In the genomic region with DNA sequence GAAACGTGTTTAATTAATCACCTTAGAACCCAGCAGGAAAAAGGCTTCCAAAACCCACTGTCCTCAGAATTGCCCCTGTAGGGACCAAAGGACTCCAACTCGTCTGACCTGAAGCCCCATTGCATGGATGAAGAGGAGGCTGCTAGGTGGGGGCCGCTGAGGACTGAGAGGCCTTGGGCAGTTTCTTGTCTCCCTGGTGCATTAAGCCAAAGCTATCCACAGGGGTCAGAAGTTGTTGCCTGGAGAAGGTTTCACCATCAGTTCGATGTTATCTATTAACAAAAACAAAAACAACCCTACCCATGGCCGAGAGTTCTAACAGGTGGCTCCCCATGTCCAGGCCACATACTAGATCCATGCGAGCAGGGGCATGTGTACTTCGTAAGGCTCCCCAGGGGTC, we compare ENCODE assay signal across 29 cellular contexts.
"Had no signal": no experiment of that assay in that cellular context is flagged by ENCODE, and none has a peak within 500 bp of the region (broad histone marks: within the 10 kb centered on the region; RNA-seq: fewer than 3 reads in every experiment).

No MANE protein-coding gene starts in this region.

- H3K27ac ChIP-seq: body of pancreas, brain microvascular endothelial cell, breast epithelium had no signal

- DNase-seq: activated B cell treated with CpG ODN at 0.5 μM for 24 hours; activated CD4-positive, alpha-beta memory T cell treated with anti-CD3 and anti-CD28 coated beads for 36 hours; activated CD4-positive, alpha-beta T cell treated with anti-CD3 and anti-CD28 coated beads for 4 hours; activated CD4-positive, alpha-beta T cell treated with anti-CD3 and anti-CD28 coated beads, Interleukin-2, amount 10 ng/mL, durations not matched to agents 24 days and 14 days; activated CD4-positive, alpha-beta T cell treated with anti-CD3 and anti-CD28 coated beads, Interleukin-2, amount 50 U/mL, for 1 hour; activated CD4-positive, alpha-beta T cell treated with anti-CD3 and anti-CD28 coated beads, Interleukin-2, amount 50 U/mL, for 4 hours; activated CD4-positive, CD25-positive, alpha-beta regulatory T cell treated with anti-CD3 and anti-CD28 coated beads, Interleukin-2, amount 50 U/mL, for 72 hours; activated CD8-positive, alpha-beta memory T cell treated with anti-CD3 and anti-CD28 coated beads, Interleukin-2, amount 50 U/mL, for 4 hours; activated CD8-positive, alpha-beta T cell treated with anti-CD3 and anti-CD28 coated beads for 36 hours; activated effector memory CD4-positive, alpha-beta T cell treated with anti-CD3 and anti-CD28 coated beads, Interleukin-2, amount 50 U/mL, for 16 hours; activated gamma-delta T cell treated with Interleukin-2 at 50 U/mL for 16 hours; activated naive CD4-positive, alpha-beta T cell; activated naive CD4-positive, alpha-beta T cell treated with anti-CD3 and anti-CD28 coated beads for 36 hours; activated naive CD4-positive, alpha-beta T cell treated with anti-CD3 and anti-CD28 coated beads, Interleukin-2, amount 50 U/mL, for 16 hours; activated naive CD8-positive, alpha-beta T cell treated with anti-CD3 and anti-CD28 coated beads for 36 hours; activated T-cell treated with anti-CD3 and anti-CD28 coated beads for 4 hours; activated T-cell treated with anti-CD3 and anti-CD28 coated beads, Interleukin-2, amount 50 U/mL, for 1 hour; activated T-cell treated with anti-CD3 and anti-CD28 coated beads, Interleukin-2, amount 50 U/mL, for 4 hours; activated T-cell treated with anti-CD3 and anti-CD28 coated beads, Interleukin-2, amount 50 U/mL, for 72 hours; amniotic stem cell; aorta; body of pancreas; brain microvascular endothelial cell; central memory CD4-positive, alpha-beta T cell; T-helper 1 cell; T-helper 2 cell; T-helper 9 cell had no signal

- H3K4me3 ChIP-seq: adrenal gland, body of pancreas, breast epithelium had no signal
